ENCODE assay signal across 21 cellular contexts in genomic region chr7:129074361-129074871, GRCh38. TPM values are rescaled to one million over a fixed set of nuclear protein-coding genes. Genes with fewer than 3 reads are reported as not detected.
DNase-seq lines count a peak whose midpoint lies in the region; TF ChIP-seq lines count a peak whose summit lies in the region.
"Had no signal": no experiment of that assay in that cellular context is flagged by ENCODE, and none has a peak within 500 bp of the region (broad histone marks: within the 10 kb centered on the region; RNA-seq: fewer than 3 reads in every experiment).

No MANE protein-coding gene starts in this region.

- H3K4me1 Mint-ChIP-seq in CD14-positive monocyte (peaks cover 49% of the 10 kb centered on the region), endodermal cell (no peaks in the 10 kb centered on the region)
- H3K4me1 Mint-ChIP-seq: H9 had no signal

- H3K36me3 ChIP-seq in HEK293 (ENCODE audit: control insufficient read depth in 2 of 2, insufficient read depth in 1 of 2, low read length in 2 of 2) (no peaks in the 10 kb centered on the region), SJSA1 (no peaks in the 10 kb centered on the region), endodermal cell (ENCODE audit: control insufficient read depth, insufficient read depth, low read length) (no peaks in the 10 kb centered on the region)
- H3K36me3 ChIP-seq: BLaER1 treated with 17β-estradiol and CSF1 and Interleukin-3, amounts not matched to agents 10 nM and 100 nM had no signal

- H3K27me3 ChIP-seq in SJSA1 (replicated peaks) (no peaks in the 10 kb centered on the region), endodermal cell (ENCODE audit: control insufficient read depth, insufficient read depth, low read length, poor library complexity, severe bottlenecking) (no peaks in the 10 kb centered on the region)
- H3K27me3 ChIP-seq: BLaER1 treated with 17β-estradiol and CSF1 and Interleukin-3, amounts not matched to agents 10 nM and 100 nM had no signal

- peak overlapping the region in 4 of 7 donors; percentile 30 to 80 (median 71) for H3K27ac Mint-ChIP-seq in CD14-positive monocyte
- no peak overlapping the region for H3K27ac Mint-ChIP-seq in endodermal cell
- H3K27ac Mint-ChIP-seq: B cell; CD8-positive, alpha-beta memory T cell; H9; IgD-negative memory B cell had no signal

- H3K9ac ChIP-seq in endodermal cell (ENCODE audit: extremely low read depth, low read length, poor library complexity, severe bottlenecking) = no peak overlapping the region
- H3K9ac ChIP-seq: BLaER1 treated with 17β-estradiol and CSF1 and Interleukin-3, amounts not matched to agents 10 nM and 100 nM had no signal

- CTCF ChIA-PET in HEK293 (lab: Yijun Ruan, JAX) = interaction anchor here (0.5 to 0.6 kb wide), 2 partner anchors 13 to 143 kb away, joined by 3 read pairs; no protein-coding TSS in a partner anchor

- no peaks in the 10 kb centered on the region for H3K9me3 ChIP-seq in HEK293 (ENCODE audit: control insufficient read depth, insufficient read depth, low read depth, low read length)
- H3K9me3 ChIP-seq in SJSA1 (replicated peaks) = no peaks in the 10 kb centered on the region
- no peaks in the 10 kb centered on the region for H3K9me3 ChIP-seq in endodermal cell (ENCODE audit: control insufficient read depth, low read length)

- H3K4me3 ChIP-seq in HEK293 (ENCODE audit: low read depth, low read length) = no peak overlapping the region
- no peak overlapping the region for H3K4me3 ChIP-seq in SJSA1
- H3K4me3 ChIP-seq in endodermal cell (ENCODE audit: low read length) = no peak overlapping the region
- H3K4me3 ChIP-seq: BLaER1 treated with 17β-estradiol and CSF1 and Interleukin-3, amounts not matched to agents 10 nM and 100 nM had no signal

- intact Hi-C loops in CD14-positive monocyte (cut with micrococcal nuclease) = no loop called here

- DNase-seq in CD14-positive monocyte (ENCODE audit: low spot score) (no peak), SJSA1 (ENCODE audit: low read depth in 1 of 2, low spot score in 2 of 2) (peak; percentile 77 to 90), endodermal cell (peak; percentile 3), mesenteric fat pad (ENCODE audit: low spot score) (no peak), putamen (ENCODE audit: low spot score) (no peak), medulla oblongata (ENCODE audit: extremely low spot score) (no peak)
- DNase-seq: 8988T; CD4-positive, CD25-positive, alpha-beta regulatory T cell; CD8-positive, alpha-beta memory T cell; COR-L47; DMS 273 treated with DMSO at 0.1 percent for 48 hours; DMS53; DND-41; EL; GOT3; H9; KG1 had no signal

- H3K27me3 Mint-ChIP-seq in CD14-positive monocyte (ENCODE audit: low read depth in 3 of 3) (peaks cover 0 to 1% (median 0%) of the 10 kb centered on the region in 3 donors), endodermal cell (ENCODE audit: insufficient read depth) (peaks cover 2% of the 10 kb centered on the region)

- POLR2A ChIA-PET in HEK293 (lab: Yijun Ruan, JAX) = no interaction called here

- TF ChIP-seq CTCF in CD14-positive monocyte (IDR thresholded peaks at IDR 0.05) = no peak
- no peak for TF ChIP-seq CTCF in HEK293 (tag by site-specific recombination; IDR thresholded peaks at IDR 0.05)
- no peak for TF ChIP-seq CTCF in endodermal cell (conservative IDR thresholded peaks at IDR 0.05)

- H3K9me3 Mint-ChIP-seq in CD14-positive monocyte (peaks cover 0 to 2% (median under 1%) of the 10 kb centered on the region in 7 donors), endodermal cell (no peaks in the 10 kb centered on the region)
- H3K9me3 Mint-ChIP-seq: H9, IgD-negative memory B cell had no signal

- no peaks in the 10 kb centered on the region for H3K36me3 Mint-ChIP-seq in CD14-positive monocyte
- no peaks in the 10 kb centered on the region for H3K36me3 Mint-ChIP-seq in endodermal cell (ENCODE audit: low read depth)
- H3K36me3 Mint-ChIP-seq: CD8-positive, alpha-beta memory T cell had no signal

- H3K27ac ChIP-seq in HEK293 (ENCODE audit: extremely low read depth, low read depth, low read length) (no peak overlapping the region), SJSA1 (peak overlapping the region; percentile 55), endodermal cell (ENCODE audit: low read depth, low read length) (no peak overlapping the region)

- H3K4me1 ChIP-seq in HEK293 (ENCODE audit: control insufficient read depth, insufficient read depth, low read length) = no peaks in the 10 kb centered on the region
- peaks cover 34% of the 10 kb centered on the region for H3K4me1 ChIP-seq in SJSA1 (replicated peaks)
- no peaks in the 10 kb centered on the region for H3K4me1 ChIP-seq in endodermal cell (ENCODE audit: control insufficient read depth, insufficient read depth, low read length)

- 93% methylated on average over 1 of the region's 1 CpG; no CpG with 5 or more reads in 1 of the 2 experiments for WGBS in endodermal cell (ENCODE audit: insufficient coverage in 1 of 2, insufficient read length in 1 of 2), 2 experiments

- H3K4me3 Mint-ChIP-seq in CD14-positive monocyte (no peak overlapping the region), endodermal cell (no peak overlapping the region)
- H3K4me3 Mint-ChIP-seq: B cell; CD8-positive, alpha-beta memory T cell; H9; IgD-negative memory B cell had no signal

TF ChIP-seq in HEK293, 187 proteins besides CTCF, POLR2A, EP300 and RAD21:
- no peak for TF ChIP-seq TSHZ1 (tag by site-specific recombination; IDR thresholded peaks at IDR 0.05; ENCODE audit: borderline replicate concordance)
- TF ChIP-seq ZNF140 (tag by site-specific recombination; IDR thresholded peaks at IDR 0.05) = peak; percentile 28; the same call in 1 of the 2 replicates
- no peak for TF ChIP-seq ZIC2 (tag by site-specific recombination; IDR thresholded peaks at IDR 0.05)
- TF ChIP-seq GLIS2 (tag by site-specific recombination; IDR thresholded peaks at IDR 0.05) = no peak
- TF ChIP-seq KLF17 (tag by site-specific recombination; IDR thresholded peaks at IDR 0.05) = no peak
- TF ChIP-seq ZNF18 (tag by site-specific recombination; IDR thresholded peaks at IDR 0.05) = no peak
TF ChIP-seq in HEK293: peak in this region for 1.

RNA-seq across cellular contexts. Expression of gene TNPO3, which starts 19.5 kb away (rescaled TPM):
- polyA plus RNA-seq in CD14-positive monocyte = 10 to 100 TPM; 17.0 to 23.8 TPM
- 45.5 and 61.5 TPM in 2 replicates for total RNA-seq in SJSA1 (2014; rRNA removed; shearing (Covaris generic))
- 10 to 100 TPM; 68.0 to 73.1 TPM for total RNA-seq in endodermal cell
- 60.2 TPM for polyA plus RNA-seq in endodermal cell (2013, experiment 1 of 2)
- polyA plus RNA-seq in endodermal cell (2013, experiment 2 of 2) = 55.3 TPM
- 34.7 TPM for total RNA-seq in mesenteric fat pad

Comparison
In these comparisons a context has a peak if more than half of its experiments do, and no peak if none do; other contexts are left out.
1. DNase-seq: peak in SJSA1 (2 of 2) and endodermal cell (single experiment); none in CD14-positive monocyte (single experiment), mesenteric fat pad (single experiment), putamen (single experiment) and medulla oblongata (single experiment).